1 cellular context compared by ENCODE assay signal in the genomic region with DNA sequence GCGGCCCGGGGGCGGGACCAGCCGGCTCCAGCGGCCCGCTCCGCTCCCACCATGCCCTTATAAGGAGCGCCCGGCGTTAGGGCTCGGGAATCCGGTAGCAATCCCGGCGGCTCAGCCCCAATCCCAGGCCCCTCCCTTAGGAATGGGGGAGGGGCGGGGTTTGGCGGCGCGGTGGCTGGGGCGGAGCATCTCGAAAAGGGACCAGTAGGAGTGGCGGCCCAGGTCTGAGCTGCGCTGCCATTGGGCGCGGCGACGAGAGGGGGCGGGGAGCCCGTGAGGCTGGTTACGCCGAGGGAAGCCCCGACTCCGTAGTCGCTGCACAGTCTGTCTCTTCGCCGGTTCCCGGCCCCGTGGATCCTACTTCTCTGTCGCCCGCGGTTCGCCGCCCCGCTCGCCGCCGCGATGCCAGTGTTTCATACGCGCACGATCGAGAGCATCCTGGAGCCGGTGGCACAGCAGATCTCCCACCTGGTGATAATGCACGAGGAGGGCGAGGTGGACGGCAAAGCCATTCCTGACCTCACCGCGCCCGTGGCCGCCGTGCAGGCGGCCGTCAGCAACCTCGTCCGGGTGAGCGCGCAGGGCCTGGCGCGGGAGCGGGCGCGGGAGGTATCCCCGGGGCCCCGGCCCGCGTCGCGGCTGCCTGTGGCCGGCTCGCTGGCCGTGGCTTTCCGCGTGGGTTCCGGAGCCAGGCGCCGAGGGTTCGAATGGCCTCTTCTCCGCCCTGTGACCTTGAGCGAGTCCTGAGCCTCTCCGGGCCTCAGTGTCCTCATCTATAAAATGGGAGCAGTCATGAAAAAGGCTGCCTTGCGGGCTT.
TF ChIP-seq lines count a peak whose summit lies in the region.

A gene (plus strand): TSS at position 311 of the 817 bp plus-strand sequence. CDS start 92 bp downstream, at position 403.

TF ChIP-seq in K562, 482 proteins besides CTCF, POLR2A, EP300 and RAD21 (continued from another document and continues in another):
- TF ChIP-seq, protein P1, sequence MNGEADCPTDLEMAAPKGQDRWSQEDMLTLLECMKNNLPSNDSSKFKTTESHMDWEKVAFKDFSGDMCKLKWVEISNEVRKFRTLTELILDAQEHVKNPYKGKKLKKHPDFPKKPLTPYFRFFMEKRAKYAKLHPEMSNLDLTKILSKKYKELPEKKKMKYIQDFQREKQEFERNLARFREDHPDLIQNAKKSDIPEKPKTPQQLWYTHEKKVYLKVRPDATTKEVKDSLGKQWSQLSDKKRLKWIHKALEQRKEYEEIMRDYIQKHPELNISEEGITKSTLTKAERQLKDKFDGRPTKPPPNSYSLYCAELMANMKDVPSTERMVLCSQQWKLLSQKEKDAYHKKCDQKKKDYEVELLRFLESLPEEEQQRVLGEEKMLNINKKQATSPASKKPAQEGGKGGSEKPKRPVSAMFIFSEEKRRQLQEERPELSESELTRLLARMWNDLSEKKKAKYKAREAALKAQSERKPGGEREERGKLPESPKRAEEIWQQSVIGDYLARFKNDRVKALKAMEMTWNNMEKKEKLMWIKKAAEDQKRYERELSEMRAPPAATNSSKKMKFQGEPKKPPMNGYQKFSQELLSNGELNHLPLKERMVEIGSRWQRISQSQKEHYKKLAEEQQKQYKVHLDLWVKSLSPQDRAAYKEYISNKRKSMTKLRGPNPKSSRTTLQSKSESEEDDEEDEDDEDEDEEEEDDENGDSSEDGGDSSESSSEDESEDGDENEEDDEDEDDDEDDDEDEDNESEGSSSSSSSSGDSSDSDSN (IDR thresholded peaks at IDR 0.05; ENCODE audit: borderline replicate concordance in 1 of 2, low read depth in 2 of 2, low read length in 2 of 2), result peak; percentile 41 to 80; a peak in 2 of 4 replicates
- peak; percentile 75 for TF ChIP-seq NFYB (IDR thresholded peaks at IDR 0.05; ENCODE audit: extremely low read depth, insufficient read length)
- TF ChIP-seq, protein P2, sequence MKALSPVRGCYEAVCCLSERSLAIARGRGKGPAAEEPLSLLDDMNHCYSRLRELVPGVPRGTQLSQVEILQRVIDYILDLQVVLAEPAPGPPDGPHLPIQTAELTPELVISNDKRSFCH (CRISPR knock-in tag; IDR thresholded peaks at IDR 0.05), result no peak
- TF ChIP-seq, protein P2 (tag; IDR thresholded peaks at IDR 0.05), result peak; percentile 88
- no peak for TF ChIP-seq MCM5 (IDR thresholded peaks at IDR 0.05; ENCODE audit: low read depth)
- TF ChIP-seq, protein P3, sequence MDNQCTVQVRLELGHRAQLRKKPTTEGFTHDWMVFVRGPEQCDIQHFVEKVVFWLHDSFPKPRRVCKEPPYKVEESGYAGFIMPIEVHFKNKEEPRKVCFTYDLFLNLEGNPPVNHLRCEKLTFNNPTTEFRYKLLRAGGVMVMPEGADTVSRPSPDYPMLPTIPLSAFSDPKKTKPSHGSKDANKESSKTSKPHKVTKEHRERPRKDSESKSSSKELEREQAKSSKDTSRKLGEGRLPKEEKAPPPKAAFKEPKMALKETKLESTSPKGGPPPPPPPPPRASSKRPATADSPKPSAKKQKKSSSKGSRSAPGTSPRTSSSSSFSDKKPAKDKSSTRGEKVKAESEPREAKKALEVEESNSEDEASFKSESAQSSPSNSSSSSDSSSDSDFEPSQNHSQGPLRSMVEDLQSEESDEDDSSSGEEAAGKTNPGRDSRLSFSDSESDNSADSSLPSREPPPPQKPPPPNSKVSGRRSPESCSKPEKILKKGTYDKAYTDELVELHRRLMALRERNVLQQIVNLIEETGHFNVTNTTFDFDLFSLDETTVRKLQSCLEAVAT (IDR thresholded peaks at IDR 0.05), result peak; percentile 79 to 93
- TF ChIP-seq, protein P4, sequence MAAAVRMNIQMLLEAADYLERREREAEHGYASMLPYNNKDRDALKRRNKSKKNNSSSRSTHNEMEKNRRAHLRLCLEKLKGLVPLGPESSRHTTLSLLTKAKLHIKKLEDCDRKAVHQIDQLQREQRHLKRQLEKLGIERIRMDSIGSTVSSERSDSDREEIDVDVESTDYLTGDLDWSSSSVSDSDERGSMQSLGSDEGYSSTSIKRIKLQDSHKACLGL (CRISPR knock-in tag; IDR thresholded peaks at IDR 0.05; ENCODE audit: borderline replicate concordance, poor library complexity, severe bottlenecking), result no peak
- TF ChIP-seq PTBP1 (IDR thresholded peaks at IDR 0.05; ENCODE audit: low read depth, low read length), result peak; percentile 92
- TF ChIP-seq HNRNPK (IDR thresholded peaks at IDR 0.05; ENCODE audit: low read depth, low read length, poor library complexity, severe bottlenecking), result no peak
- peak; percentile 91 for TF ChIP-seq CTBP1 (IDR thresholded peaks at IDR 0.05; ENCODE audit: borderline replicate concordance)
- TF ChIP-seq POLR2AphosphoS2 (IDR thresholded peaks at IDR 0.05; ENCODE audit: low read length), result peak; percentile 69; the same call in 1 of the 2 replicates
- TF ChIP-seq PHF8 (IDR thresholded peaks at IDR 0.05; ENCODE audit: borderline replicate concordance, low read length), result peak; percentile 90; the same call in 1 of the 2 replicates
- TF ChIP-seq, protein P5, sequence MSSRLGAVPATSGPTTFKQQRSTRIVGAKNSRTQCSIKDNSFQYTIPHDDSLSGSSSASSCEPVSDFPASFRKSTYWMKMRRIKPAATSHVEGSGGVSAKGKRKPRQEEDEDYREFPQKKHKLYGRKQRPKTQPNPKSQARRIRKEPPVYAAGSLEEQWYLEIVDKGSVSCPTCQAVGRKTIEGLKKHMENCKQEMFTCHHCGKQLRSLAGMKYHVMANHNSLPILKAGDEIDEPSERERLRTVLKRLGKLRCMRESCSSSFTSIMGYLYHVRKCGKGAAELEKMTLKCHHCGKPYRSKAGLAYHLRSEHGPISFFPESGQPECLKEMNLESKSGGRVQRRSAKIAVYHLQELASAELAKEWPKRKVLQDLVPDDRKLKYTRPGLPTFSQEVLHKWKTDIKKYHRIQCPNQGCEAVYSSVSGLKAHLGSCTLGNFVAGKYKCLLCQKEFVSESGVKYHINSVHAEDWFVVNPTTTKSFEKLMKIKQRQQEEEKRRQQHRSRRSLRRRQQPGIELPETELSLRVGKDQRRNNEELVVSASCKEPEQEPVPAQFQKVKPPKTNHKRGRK (tag; IDR thresholded peaks at IDR 0.05), result no peak
- TF ChIP-seq, protein P6, sequence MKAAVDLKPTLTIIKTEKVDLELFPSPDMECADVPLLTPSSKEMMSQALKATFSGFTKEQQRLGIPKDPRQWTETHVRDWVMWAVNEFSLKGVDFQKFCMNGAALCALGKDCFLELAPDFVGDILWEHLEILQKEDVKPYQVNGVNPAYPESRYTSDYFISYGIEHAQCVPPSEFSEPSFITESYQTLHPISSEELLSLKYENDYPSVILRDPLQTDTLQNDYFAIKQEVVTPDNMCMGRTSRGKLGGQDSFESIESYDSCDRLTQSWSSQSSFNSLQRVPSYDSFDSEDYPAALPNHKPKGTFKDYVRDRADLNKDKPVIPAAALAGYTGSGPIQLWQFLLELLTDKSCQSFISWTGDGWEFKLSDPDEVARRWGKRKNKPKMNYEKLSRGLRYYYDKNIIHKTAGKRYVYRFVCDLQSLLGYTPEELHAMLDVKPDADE (conservative IDR thresholded peaks at IDR 0.05; ENCODE audit: control insufficient read depth, low read depth, low read length), result peak; percentile 61
- no peak for TF ChIP-seq TAF9B (IDR thresholded peaks at IDR 0.05; ENCODE audit: partially characterized antibody)
- TF ChIP-seq ZNF175 (CRISPR knock-in tag; IDR thresholded peaks at IDR 0.05; ENCODE audit: low read depth), result peak; percentile 60; the same call in 1 of the 2 replicates
- TF ChIP-seq KDM4B (IDR thresholded peaks at IDR 0.05; ENCODE audit: borderline replicate concordance in 2 of 2, low read depth in 1 of 2), result 0 out of 4 replicates have a peak, but pooled peaks of 1 of the 2 experiments have one; percentile 21
- peak; percentile 28 for TF ChIP-seq DACH1 (IDR thresholded peaks at IDR 0.05; ENCODE audit: partially characterized antibody)
- TF ChIP-seq, protein P7, sequence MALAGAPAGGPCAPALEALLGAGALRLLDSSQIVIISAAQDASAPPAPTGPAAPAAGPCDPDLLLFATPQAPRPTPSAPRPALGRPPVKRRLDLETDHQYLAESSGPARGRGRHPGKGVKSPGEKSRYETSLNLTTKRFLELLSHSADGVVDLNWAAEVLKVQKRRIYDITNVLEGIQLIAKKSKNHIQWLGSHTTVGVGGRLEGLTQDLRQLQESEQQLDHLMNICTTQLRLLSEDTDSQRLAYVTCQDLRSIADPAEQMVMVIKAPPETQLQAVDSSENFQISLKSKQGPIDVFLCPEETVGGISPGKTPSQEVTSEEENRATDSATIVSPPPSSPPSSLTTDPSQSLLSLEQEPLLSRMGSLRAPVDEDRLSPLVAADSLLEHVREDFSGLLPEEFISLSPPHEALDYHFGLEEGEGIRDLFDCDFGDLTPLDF (CRISPR knock-in tag; IDR thresholded peaks at IDR 0.05), result peak; percentile 66
- TF ChIP-seq, protein P8, sequence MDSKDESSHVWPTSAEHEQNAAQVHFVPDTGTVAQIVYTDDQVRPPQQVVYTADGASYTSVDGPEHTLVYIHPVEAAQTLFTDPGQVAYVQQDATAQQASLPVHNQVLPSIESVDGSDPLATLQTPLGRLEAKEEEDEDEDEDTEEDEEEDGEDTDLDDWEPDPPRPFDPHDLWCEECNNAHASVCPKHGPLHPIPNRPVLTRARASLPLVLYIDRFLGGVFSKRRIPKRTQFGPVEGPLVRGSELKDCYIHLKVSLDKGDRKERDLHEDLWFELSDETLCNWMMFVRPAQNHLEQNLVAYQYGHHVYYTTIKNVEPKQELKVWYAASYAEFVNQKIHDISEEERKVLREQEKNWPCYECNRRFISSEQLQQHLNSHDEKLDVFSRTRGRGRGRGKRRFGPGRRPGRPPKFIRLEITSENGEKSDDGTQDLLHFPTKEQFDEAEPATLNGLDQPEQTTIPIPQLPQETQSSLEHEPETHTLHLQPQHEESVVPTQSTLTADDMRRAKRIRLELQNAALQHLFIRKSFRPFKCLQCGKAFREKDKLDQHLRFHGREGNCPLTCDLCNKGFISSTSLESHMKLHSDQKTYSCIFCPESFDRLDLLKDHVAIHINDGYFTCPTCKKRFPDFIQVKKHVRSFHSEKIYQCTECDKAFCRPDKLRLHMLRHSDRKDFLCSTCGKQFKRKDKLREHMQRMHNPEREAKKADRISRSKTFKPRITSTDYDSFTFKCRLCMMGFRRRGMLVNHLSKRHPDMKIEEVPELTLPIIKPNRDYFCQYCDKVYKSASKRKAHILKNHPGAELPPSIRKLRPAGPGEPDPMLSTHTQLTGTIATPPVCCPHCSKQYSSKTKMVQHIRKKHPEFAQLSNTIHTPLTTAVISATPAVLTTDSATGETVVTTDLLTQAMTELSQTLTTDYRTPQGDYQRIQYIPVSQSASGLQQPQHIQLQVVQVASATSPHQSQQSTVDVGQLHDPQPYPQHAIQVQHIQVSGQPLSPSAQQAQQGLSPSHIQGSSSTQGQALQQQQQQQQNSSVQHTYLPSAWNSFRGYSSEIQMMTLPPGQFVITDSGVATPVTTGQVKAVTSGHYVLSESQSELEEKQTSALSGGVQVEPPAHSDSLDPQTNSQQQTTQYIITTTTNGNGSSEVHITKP (IDR thresholded peaks at IDR 0.05; ENCODE audit: partially characterized antibody), result peak; percentile 40
- TF ChIP-seq ATF1 (CRISPR knock-in tag; IDR thresholded peaks at IDR 0.05), result no peak
- TF ChIP-seq ATF1 (tag; IDR thresholded peaks at IDR 0.05), result peak; percentile 85
- TF ChIP-seq, protein P9, sequence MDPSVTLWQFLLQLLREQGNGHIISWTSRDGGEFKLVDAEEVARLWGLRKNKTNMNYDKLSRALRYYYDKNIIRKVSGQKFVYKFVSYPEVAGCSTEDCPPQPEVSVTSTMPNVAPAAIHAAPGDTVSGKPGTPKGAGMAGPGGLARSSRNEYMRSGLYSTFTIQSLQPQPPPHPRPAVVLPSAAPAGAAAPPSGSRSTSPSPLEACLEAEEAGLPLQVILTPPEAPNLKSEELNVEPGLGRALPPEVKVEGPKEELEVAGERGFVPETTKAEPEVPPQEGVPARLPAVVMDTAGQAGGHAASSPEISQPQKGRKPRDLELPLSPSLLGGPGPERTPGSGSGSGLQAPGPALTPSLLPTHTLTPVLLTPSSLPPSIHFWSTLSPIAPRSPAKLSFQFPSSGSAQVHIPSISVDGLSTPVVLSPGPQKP (CRISPR knock-in tag; IDR thresholded peaks at IDR 0.05), result no peak
- no peak for TF ChIP-seq ZNF224 (CRISPR knock-in tag; IDR thresholded peaks at IDR 0.05)
- TF ChIP-seq ZNF780A (CRISPR knock-in tag; IDR thresholded peaks at IDR 0.05), result peak; percentile 57; the same call in 1 of the 2 replicates
- TF ChIP-seq CHD2 (IDR thresholded peaks at IDR 0.05; ENCODE audit: low read depth, low read length), result peak; percentile 73
- TF ChIP-seq NRF1 (conservative IDR thresholded peaks at IDR 0.05 in 1 of 2, IDR thresholded peaks at IDR 0.05 in 1 of 2), result peak; percentile 87 to 89
- TF ChIP-seq, protein P10, sequence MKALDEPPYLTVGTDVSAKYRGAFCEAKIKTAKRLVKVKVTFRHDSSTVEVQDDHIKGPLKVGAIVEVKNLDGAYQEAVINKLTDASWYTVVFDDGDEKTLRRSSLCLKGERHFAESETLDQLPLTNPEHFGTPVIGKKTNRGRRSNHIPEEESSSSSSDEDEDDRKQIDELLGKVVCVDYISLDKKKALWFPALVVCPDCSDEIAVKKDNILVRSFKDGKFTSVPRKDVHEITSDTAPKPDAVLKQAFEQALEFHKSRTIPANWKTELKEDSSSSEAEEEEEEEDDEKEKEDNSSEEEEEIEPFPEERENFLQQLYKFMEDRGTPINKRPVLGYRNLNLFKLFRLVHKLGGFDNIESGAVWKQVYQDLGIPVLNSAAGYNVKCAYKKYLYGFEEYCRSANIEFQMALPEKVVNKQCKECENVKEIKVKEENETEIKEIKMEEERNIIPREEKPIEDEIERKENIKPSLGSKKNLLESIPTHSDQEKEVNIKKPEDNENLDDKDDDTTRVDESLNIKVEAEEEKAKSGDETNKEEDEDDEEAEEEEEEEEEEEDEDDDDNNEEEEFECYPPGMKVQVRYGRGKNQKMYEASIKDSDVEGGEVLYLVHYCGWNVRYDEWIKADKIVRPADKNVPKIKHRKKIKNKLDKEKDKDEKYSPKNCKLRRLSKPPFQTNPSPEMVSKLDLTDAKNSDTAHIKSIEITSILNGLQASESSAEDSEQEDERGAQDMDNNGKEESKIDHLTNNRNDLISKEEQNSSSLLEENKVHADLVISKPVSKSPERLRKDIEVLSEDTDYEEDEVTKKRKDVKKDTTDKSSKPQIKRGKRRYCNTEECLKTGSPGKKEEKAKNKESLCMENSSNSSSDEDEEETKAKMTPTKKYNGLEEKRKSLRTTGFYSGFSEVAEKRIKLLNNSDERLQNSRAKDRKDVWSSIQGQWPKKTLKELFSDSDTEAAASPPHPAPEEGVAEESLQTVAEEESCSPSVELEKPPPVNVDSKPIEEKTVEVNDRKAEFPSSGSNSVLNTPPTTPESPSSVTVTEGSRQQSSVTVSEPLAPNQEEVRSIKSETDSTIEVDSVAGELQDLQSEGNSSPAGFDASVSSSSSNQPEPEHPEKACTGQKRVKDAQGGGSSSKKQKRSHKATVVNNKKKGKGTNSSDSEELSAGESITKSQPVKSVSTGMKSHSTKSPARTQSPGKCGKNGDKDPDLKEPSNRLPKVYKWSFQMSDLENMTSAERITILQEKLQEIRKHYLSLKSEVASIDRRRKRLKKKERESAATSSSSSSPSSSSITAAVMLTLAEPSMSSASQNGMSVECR (CRISPR knock-in tag; IDR thresholded peaks at IDR 0.05), result peak; percentile 96
- no peak for TF ChIP-seq ZNF561 (CRISPR knock-in tag; conservative IDR thresholded peaks at IDR 0.05)
- peak; percentile 100 for TF ChIP-seq ESRRA (IDR thresholded peaks at IDR 0.05; ENCODE audit: borderline replicate concordance, low read depth)
- peak; percentile 95 for TF ChIP-seq POLR2AphosphoS5 (IDR thresholded peaks at IDR 0.05; ENCODE audit: control insufficient read depth, insufficient read depth, low read depth, low read length)
